1 cellular context compared by ENCODE assay signal in the genomic region with DNA sequence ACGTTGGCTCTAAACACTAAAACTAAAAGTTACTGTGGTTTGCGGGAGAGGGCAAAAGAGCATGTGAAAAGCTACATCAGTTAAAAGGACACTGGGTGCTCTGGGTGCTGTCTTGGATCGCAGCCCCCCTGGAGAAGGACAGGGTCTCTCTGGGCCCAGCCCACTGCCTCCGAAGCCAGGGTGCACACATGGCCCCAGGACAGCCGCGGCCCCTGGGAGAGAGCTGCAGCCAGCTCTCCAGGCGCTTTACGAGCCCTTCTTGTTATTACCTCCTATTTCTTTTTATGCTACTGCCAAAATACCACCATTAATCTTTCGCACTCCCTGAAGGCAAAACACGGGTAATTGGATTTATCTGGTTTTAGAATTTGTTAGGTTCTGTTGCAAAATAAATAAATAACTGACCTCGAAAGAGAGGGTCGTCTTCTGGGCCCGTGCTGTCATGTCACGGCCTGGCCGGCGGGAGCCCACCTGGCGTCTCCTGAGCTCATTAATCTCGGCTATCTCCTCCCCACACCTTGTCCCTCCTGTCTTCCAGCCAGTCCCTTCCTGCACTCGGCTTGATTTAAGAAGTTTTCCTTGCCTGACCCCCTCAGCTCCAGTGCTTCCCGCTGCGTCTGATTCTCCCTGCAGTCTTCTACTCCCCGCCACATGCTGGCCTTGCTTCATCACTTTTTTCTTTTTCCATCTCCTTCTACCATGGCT.
TF ChIP-seq lines count a peak whose summit lies in the region.

No MANE protein-coding gene starts in this region.

TF ChIP-seq in H1, 55 proteins besides CTCF, POLR2A, EP300 and RAD21 (continued from another document):
- TF ChIP-seq, protein P1, sequence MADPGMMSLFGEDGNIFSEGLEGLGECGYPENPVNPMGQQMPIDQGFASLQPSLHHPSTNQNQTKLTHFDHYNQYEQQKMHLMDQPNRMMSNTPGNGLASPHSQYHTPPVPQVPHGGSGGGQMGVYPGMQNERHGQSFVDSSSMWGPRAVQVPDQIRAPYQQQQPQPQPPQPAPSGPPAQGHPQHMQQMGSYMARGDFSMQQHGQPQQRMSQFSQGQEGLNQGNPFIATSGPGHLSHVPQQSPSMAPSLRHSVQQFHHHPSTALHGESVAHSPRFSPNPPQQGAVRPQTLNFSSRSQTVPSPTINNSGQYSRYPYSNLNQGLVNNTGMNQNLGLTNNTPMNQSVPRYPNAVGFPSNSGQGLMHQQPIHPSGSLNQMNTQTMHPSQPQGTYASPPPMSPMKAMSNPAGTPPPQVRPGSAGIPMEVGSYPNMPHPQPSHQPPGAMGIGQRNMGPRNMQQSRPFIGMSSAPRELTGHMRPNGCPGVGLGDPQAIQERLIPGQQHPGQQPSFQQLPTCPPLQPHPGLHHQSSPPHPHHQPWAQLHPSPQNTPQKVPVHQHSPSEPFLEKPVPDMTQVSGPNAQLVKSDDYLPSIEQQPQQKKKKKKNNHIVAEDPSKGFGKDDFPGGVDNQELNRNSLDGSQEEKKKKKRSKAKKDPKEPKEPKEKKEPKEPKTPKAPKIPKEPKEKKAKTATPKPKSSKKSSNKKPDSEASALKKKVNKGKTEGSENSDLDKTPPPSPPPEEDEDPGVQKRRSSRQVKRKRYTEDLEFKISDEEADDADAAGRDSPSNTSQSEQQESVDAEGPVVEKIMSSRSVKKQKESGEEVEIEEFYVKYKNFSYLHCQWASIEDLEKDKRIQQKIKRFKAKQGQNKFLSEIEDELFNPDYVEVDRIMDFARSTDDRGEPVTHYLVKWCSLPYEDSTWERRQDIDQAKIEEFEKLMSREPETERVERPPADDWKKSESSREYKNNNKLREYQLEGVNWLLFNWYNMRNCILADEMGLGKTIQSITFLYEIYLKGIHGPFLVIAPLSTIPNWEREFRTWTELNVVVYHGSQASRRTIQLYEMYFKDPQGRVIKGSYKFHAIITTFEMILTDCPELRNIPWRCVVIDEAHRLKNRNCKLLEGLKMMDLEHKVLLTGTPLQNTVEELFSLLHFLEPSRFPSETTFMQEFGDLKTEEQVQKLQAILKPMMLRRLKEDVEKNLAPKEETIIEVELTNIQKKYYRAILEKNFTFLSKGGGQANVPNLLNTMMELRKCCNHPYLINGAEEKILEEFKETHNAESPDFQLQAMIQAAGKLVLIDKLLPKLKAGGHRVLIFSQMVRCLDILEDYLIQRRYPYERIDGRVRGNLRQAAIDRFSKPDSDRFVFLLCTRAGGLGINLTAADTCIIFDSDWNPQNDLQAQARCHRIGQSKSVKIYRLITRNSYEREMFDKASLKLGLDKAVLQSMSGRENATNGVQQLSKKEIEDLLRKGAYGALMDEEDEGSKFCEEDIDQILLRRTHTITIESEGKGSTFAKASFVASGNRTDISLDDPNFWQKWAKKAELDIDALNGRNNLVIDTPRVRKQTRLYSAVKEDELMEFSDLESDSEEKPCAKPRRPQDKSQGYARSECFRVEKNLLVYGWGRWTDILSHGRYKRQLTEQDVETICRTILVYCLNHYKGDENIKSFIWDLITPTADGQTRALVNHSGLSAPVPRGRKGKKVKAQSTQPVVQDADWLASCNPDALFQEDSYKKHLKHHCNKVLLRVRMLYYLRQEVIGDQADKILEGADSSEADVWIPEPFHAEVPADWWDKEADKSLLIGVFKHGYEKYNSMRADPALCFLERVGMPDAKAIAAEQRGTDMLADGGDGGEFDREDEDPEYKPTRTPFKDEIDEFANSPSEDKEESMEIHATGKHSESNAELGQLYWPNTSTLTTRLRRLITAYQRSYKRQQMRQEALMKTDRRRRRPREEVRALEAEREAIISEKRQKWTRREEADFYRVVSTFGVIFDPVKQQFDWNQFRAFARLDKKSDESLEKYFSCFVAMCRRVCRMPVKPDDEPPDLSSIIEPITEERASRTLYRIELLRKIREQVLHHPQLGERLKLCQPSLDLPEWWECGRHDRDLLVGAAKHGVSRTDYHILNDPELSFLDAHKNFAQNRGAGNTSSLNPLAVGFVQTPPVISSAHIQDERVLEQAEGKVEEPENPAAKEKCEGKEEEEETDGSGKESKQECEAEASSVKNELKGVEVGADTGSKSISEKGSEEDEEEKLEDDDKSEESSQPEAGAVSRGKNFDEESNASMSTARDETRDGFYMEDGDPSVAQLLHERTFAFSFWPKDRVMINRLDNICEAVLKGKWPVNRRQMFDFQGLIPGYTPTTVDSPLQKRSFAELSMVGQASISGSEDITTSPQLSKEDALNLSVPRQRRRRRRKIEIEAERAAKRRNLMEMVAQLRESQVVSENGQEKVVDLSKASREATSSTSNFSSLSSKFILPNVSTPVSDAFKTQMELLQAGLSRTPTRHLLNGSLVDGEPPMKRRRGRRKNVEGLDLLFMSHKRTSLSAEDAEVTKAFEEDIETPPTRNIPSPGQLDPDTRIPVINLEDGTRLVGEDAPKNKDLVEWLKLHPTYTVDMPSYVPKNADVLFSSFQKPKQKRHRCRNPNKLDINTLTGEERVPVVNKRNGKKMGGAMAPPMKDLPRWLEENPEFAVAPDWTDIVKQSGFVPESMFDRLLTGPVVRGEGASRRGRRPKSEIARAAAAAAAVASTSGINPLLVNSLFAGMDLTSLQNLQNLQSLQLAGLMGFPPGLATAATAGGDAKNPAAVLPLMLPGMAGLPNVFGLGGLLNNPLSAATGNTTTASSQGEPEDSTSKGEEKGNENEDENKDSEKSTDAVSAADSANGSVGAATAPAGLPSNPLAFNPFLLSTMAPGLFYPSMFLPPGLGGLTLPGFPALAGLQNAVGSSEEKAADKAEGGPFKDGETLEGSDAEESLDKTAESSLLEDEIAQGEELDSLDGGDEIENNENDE (IDR thresholded peaks at IDR 0.05; ENCODE audit: insufficient replicate concordance, low read length), result no peak
- TF ChIP-seq JUN (IDR thresholded peaks at IDR 0.05; ENCODE audit: low read depth, low read length) (no peak), CREB1 (IDR thresholded peaks at IDR 0.05) (no peak), KDM1A (IDR thresholded peaks at IDR 0.05; ENCODE audit: borderline replicate concordance, low read length) (no peak), TCF12 (IDR thresholded peaks at IDR 0.05; ENCODE audit: low read depth, low read length) (no peak), TBP (IDR thresholded peaks at IDR 0.05; ENCODE audit: low read depth, low read length) (no peak), NANOG (IDR thresholded peaks at IDR 0.05; ENCODE audit: insufficient read depth, low read depth, low read length, poor library complexity, severe bottlenecking) (no peak), RBBP5 (IDR thresholded peaks at IDR 0.05; ENCODE audit: borderline replicate concordance, low read depth, low read length) (no peak)
- TF ChIP-seq, protein P2, sequence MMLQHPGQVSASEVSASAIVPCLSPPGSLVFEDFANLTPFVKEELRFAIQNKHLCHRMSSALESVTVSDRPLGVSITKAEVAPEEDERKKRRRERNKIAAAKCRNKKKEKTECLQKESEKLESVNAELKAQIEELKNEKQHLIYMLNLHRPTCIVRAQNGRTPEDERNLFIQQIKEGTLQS (IDR thresholded peaks at IDR 0.05; ENCODE audit: insufficient read depth, low read depth, low read length), result no peak
